Comparison of ENCODE assay signal across 17 cellular contexts in the genomic region with DNA sequence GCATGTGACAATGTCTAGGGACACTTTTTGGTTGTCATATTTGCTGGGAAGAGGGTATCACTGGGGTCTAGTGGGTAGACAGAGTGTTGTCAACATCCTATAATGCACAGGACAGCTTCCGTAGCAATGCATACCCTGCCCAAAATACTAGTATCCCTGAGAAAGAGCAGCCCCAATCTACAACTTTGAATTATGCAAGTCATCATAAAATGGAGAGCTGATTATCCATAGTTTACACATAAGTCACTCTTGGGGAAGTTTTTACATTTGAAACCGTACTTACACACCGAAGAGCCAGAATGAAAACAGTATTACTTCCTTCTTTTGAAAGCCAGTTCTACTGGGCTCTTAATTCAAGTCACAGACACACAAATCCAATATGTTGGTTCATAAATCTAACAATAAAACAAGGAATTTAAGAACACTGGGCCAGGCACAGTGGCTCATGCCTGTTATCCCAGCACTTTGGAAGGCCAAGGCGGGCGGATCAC. TPM values are rescaled to one million over a fixed set of nuclear protein-coding genes. Genes with fewer than 3 reads are reported as not detected.
DNase-seq lines count a peak whose midpoint lies in the region; ATAC-seq and TF ChIP-seq lines count a peak whose summit lies in the region.
"Had no signal": no experiment of that assay in that cellular context is flagged by ENCODE, and none has a peak within 500 bp of the region (broad histone marks: within the 10 kb centered on the region; RNA-seq: fewer than 3 reads in every experiment).

No MANE protein-coding gene starts in this region.

- no peak overlapping the region for H3K4me3 Mint-ChIP-seq in T-helper 1 cell treated with Interleukin-12 subunit alpha and Interleukin-12 subunit beta and Interleukin-4 antibody, amounts not matched to agents 30 μg/mL and 1 μg/mL, for 36 hours
- H3K4me3 Mint-ChIP-seq in CD4-positive, CD25-positive, alpha-beta regulatory T cell, result no peak overlapping the region
- H3K4me3 Mint-ChIP-seq: CD8-positive, alpha-beta memory T cell had no signal

- peaks cover 38% of the 10 kb centered on the region for H3K4me1 Mint-ChIP-seq in T-helper 1 cell treated with Interleukin-12 subunit alpha and Interleukin-12 subunit beta and Interleukin-4 antibody, amounts not matched to agents 30 μg/mL and 1 μg/mL, for 36 hours (ENCODE audit: low read depth)
- H3K4me1 Mint-ChIP-seq in CD4-positive, CD25-positive, alpha-beta regulatory T cell, result peaks cover 40 to 61% (median 52%) of the 10 kb centered on the region in 4 donors

- H3K4me1 ChIP-seq in CD4-positive, CD25-positive, alpha-beta regulatory T cell (ENCODE audit: control insufficient read depth, insufficient read depth, low read length, poor library complexity, severe bottlenecking), result peaks cover 8% of the 10 kb centered on the region
- H3K4me1 ChIP-seq in lower lobe of right lung, result peaks cover 28% of the 10 kb centered on the region

- H3K4me3 ChIP-seq in CD4-positive, CD25-positive, alpha-beta regulatory T cell (ENCODE audit: low read depth, low read length), result no peak overlapping the region
- H3K4me3 ChIP-seq in lower lobe of right lung, result no peak overlapping the region
- H3K4me3 ChIP-seq: SJSA1, skin epidermis had no signal

- no peaks in the 10 kb centered on the region for H3K9me3 ChIP-seq in CD4-positive, CD25-positive, alpha-beta regulatory T cell (ENCODE audit: control insufficient read depth in 2 of 2, low read length in 2 of 2)
- no peaks in the 10 kb centered on the region for H3K9me3 ChIP-seq in lower lobe of right lung
- H3K9me3 ChIP-seq: SJSA1 had no signal

- intact Hi-C loops in lower lobe of right lung (cut with DNase I), result no loop called here

- H3K27ac ChIP-seq in CD4-positive, CD25-positive, alpha-beta regulatory T cell (ENCODE audit: insufficient read depth, low read length, poor library complexity, severe bottlenecking), result no peak overlapping the region
- H3K27ac ChIP-seq in RWPE1 (peak overlapping the region; percentile 46; the same call in 1 of the 2 replicates), lower lobe of right lung (peak overlapping the region; percentile 69)
- H3K27ac ChIP-seq: KMS-11, skin epidermis had no signal

- ATAC-seq in CD4-positive, CD25-positive, alpha-beta regulatory T cell (ENCODE audit: low read depth in 2 of 2), result no peak
- ATAC-seq in lower lobe of right lung (no peak), HG03280 (IDR thresholded peaks at IDR 0.05; ENCODE audit: unreplicated experiment) (no peak), HG02623 (IDR thresholded peaks at IDR 0.05; ENCODE audit: unreplicated experiment) (no peak), HG03045 (IDR thresholded peaks at IDR 0.05; ENCODE audit: unreplicated experiment) (no peak)

- H3K27me3 ChIP-seq in CD4-positive, CD25-positive, alpha-beta regulatory T cell (ENCODE audit: control insufficient read depth, insufficient read depth, low read length), result no peaks in the 10 kb centered on the region
- H3K27me3 ChIP-seq in lower lobe of right lung (ENCODE audit: low read depth), result no peaks in the 10 kb centered on the region
- H3K27me3 ChIP-seq: SJSA1 had no signal

- TF ChIP-seq CTCF in RWPE1 (conservative IDR thresholded peaks at IDR 0.05; ENCODE audit: low read depth) (no peak), lower lobe of right lung (IDR thresholded peaks at IDR 0.05) (no peak)

- peak overlapping the region; percentile 4 for H3K27ac Mint-ChIP-seq in T-helper 1 cell treated with Interleukin-12 subunit alpha and Interleukin-12 subunit beta and Interleukin-4 antibody, amounts not matched to agents 30 μg/mL and 1 μg/mL, for 36 hours
- peak overlapping the region in 2 of 3 donors; percentile 2 to 58 for H3K27ac Mint-ChIP-seq in CD4-positive, CD25-positive, alpha-beta regulatory T cell

- peaks cover 19% of the 10 kb centered on the region for H3K36me3 Mint-ChIP-seq in T-helper 1 cell treated with Interleukin-12 subunit alpha and Interleukin-12 subunit beta and Interleukin-4 antibody, amounts not matched to agents 30 μg/mL and 1 μg/mL, for 36 hours (ENCODE audit: low read depth)
- H3K36me3 Mint-ChIP-seq in CD4-positive, CD25-positive, alpha-beta regulatory T cell, result peaks cover 29% of the 10 kb centered on the region

- POLR2A ChIA-PET in RWPE1 (lab: Yijun Ruan, JAX; ENCODE audit: low non-redundant PET), result no interaction called here

- H3K36me3 ChIP-seq in CD4-positive, CD25-positive, alpha-beta regulatory T cell (ENCODE audit: control insufficient read depth, insufficient read depth, low read length), result peaks cover 49% of the 10 kb centered on the region
- H3K36me3 ChIP-seq in lower lobe of right lung, result peaks cover 20% of the 10 kb centered on the region

- H3K27me3 Mint-ChIP-seq in T-helper 1 cell treated with Interleukin-12 subunit alpha and Interleukin-12 subunit beta and Interleukin-4 antibody, amounts not matched to agents 30 μg/mL and 1 μg/mL, for 36 hours (ENCODE audit: low read depth), result no peaks in the 10 kb centered on the region
- H3K27me3 Mint-ChIP-seq in CD4-positive, CD25-positive, alpha-beta regulatory T cell, result no peaks in the 10 kb centered on the region
- H3K27me3 Mint-ChIP-seq: CD8-positive, alpha-beta memory T cell had no signal

- DNase-seq in T-helper 1 cell (no peak), RWPE1 (ENCODE audit: low spot score) (no peak), lower lobe of right lung (no peak)
- no peak for DNase-seq in CD4-positive, CD25-positive, alpha-beta regulatory T cell
- DNase-seq: aorta; CD8-positive, alpha-beta memory T cell; foreskin melanocyte; NCI-H1417 treated with DMSO at 0.1 percent for 48 hours; NK-92 treated with Interleukin-12 subunit alpha and Interleukin-12 subunit beta, amount 100 ng/mL, for 24 hours; T1000 had no signal

- CTCF ChIA-PET in RWPE1 (lab: Yijun Ruan, JAX), result interaction anchor here (1.5 kb wide), 1 partner anchor 31 kb away, joined by 3 read pairs; no protein-coding TSS in a partner anchor

- H3K9me3 Mint-ChIP-seq in T-helper 1 cell treated with Interleukin-12 subunit alpha and Interleukin-12 subunit beta and Interleukin-4 antibody, amounts not matched to agents 30 μg/mL and 1 μg/mL, for 36 hours, result no peaks in the 10 kb centered on the region
- H3K9me3 Mint-ChIP-seq in CD4-positive, CD25-positive, alpha-beta regulatory T cell, result no peaks in the 10 kb centered on the region
- H3K9me3 Mint-ChIP-seq: CD8-positive, alpha-beta memory T cell had no signal

RNA-seq across cellular contexts. Expression of gene RNF145, which starts 21.6 kb away (rescaled TPM):
- 67.9 TPM for total RNA-seq in CD4-positive, CD25-positive, alpha-beta regulatory T cell
- 10 to 100 TPM in 3 of 4 donors, 1 to 10 TPM in 1; 8.8 to 12.6 (median 11.2) TPM for polyA plus RNA-seq in CD4-positive, CD25-positive, alpha-beta regulatory T cell
- total RNA-seq in lower lobe of right lung, result 221 TPM
